In genomic region chr18:41922171-41922570, GRCh38 we compare ENCODE assay signal across 22 cellular contexts. TPM values are rescaled to one million over a fixed set of nuclear protein-coding genes. Genes with fewer than 3 reads are reported as not detected.
DNase-seq lines count a peak whose midpoint lies in the region.
"Had no signal": no experiment of that assay in that cellular context is flagged by ENCODE, and none has a peak within 500 bp of the region (broad histone marks: within the 10 kb centered on the region; RNA-seq: fewer than 3 reads in every experiment).

No MANE protein-coding gene starts in this region.

- no peaks in the 10 kb centered on the region; the same call in 1 of the 2 replicates for H3K9me2 ChIP-seq in GM23248 (ENCODE audit: insufficient read depth)

- no peak overlapping the region for H3K27ac ChIP-seq in GM23248
- H3K27ac ChIP-seq: A549; BLaER1 treated with 17β-estradiol and CSF1 and Interleukin-3, amounts not matched to agents 10 nM and 100 nM had no signal

- no peaks in the 10 kb centered on the region for H4K20me1 ChIP-seq in GM23248 (ENCODE audit: insufficient read depth)
- H4K20me1 ChIP-seq: BLaER1 treated with 17β-estradiol and CSF1 and Interleukin-3, amounts not matched to agents 10 nM and 100 nM had no signal

- H2AFZ ChIP-seq in GM23248 = peak overlapping the region; percentile 6

- no peaks in the 10 kb centered on the region for H3K36me3 ChIP-seq in GM23248 (ENCODE audit: low read depth)
- H3K36me3 ChIP-seq: BLaER1 treated with 17β-estradiol and CSF1 and Interleukin-3, amounts not matched to agents 10 nM and 100 nM had no signal

- in situ Hi-C loops in GM23248 (cut with MboI) = no loop called here

- H3K4me2 ChIP-seq in GM23248 (ENCODE audit: unreplicated experiment) = no peak overlapping the region
- H3K4me2 ChIP-seq: A549; BLaER1 treated with 17β-estradiol and CSF1 and Interleukin-3, amounts not matched to agents 10 nM and 100 nM had no signal

- H3K27me3 ChIP-seq in GM23248 (replicated peaks; ENCODE audit: insufficient read depth) = no peaks in the 10 kb centered on the region
- H3K27me3 ChIP-seq: BLaER1 treated with 17β-estradiol and CSF1 and Interleukin-3, amounts not matched to agents 10 nM and 100 nM had no signal

- H3K9me3 ChIP-seq in GM23248 (ENCODE audit: low read depth) = no peaks in the 10 kb centered on the region
- H3K9me3 ChIP-seq: A549; BLaER1 treated with 17β-estradiol and CSF1 and Interleukin-3, amounts not matched to agents 10 nM and 100 nM had no signal

- H3F3A ChIP-seq in GM23248 (ENCODE audit: insufficient read depth) = no peaks in the 10 kb centered on the region

- no peaks in the 10 kb centered on the region for H3K79me2 ChIP-seq in GM23248 (ENCODE audit: insufficient read depth)

- 76 to 81% methylated on average over 5 of the region's 5 CpGs for WGBS in GM23248 (ENCODE audit: low coverage in 1 of 2, low lambda C conversion rate in 2 of 2, missing lambda C conversion rate in 2 of 2), 2 experiments

- no peak overlapping the region for H3K9ac ChIP-seq in GM23248
- H3K9ac ChIP-seq: BLaER1 treated with 17β-estradiol and CSF1 and Interleukin-3, amounts not matched to agents 10 nM and 100 nM had no signal

- no peaks in the 10 kb centered on the region for H3K4me1 ChIP-seq in GM23248 (ENCODE audit: insufficient read depth)
- H3K4me1 ChIP-seq: A549 had no signal

- DNase-seq in GM23248 = no peak
- DNase-seq in NCI-H69 (lab: John Stamatoyannopoulos, UW) = peak; percentile 18
- DNase-seq in left kidney (ENCODE audit: low read depth, low spot score) = peak; percentile 55
- peak; percentile 6 for DNase-seq in renal cortical epithelial cell (ENCODE audit: low read depth)
- no peak for DNase-seq in NCI-H510A (lab: John Stamatoyannopoulos, UW)
- no peak for DNase-seq in activated CD4-positive, alpha-beta T cell treated with anti-CD3 and anti-CD28 coated beads, Interleukin-2, amount 50 U/mL, for 1 hour
- no peak for DNase-seq in central memory CD4-positive, alpha-beta T cell
- DNase-seq: AML-193; CD4-positive, alpha-beta T cell; HCEC 1CT; Kasumi-1; MM.1S; NCI-H1417 treated with DMSO at 0.1 percent for 48 hours; NCI-H187 treated with DMSO at 0.1 percent for 48 hours; NCI-H446 treated with DMSO at 0.1 percent for 48 hours; NCI-H526 treated with DMSO at 0.1 percent for 48 hours; SIG-M5 had no signal

- H3K4me3 ChIP-seq in GM23248 = no peak overlapping the region
- H3K4me3 ChIP-seq: A549; BLaER1 treated with 17β-estradiol and CSF1 and Interleukin-3, amounts not matched to agents 10 nM and 100 nM; GM12878; K562; SK-N-MC had no signal

RNA-seq across cellular contexts. Expression of gene PIK3C3, which starts 32.9 kb away (rescaled TPM):
- total RNA-seq in GM23248 (2014; rRNA removed; shearing (Covaris generic)) = 50.3 and 56.4 TPM in 2 replicates
- polyA plus RNA-seq in GM23248 (2016; fragmentation: Nextera tagmentation; extraction: Ambion mirVana) = 40.2 and 45.0 TPM in 2 replicates
- total RNA-seq in renal cortical epithelial cell = 62.7 and 88.2 TPM in 2 replicates

Comparison
In these comparisons a context has a peak if more than half of its experiments do, and no peak if none do; other contexts are left out.
1. DNase-seq: peak in NCI-H69 (single experiment), left kidney (single experiment) and renal cortical epithelial cell (single experiment); none in GM23248 (single experiment), NCI-H510A (single experiment), activated CD4-positive, alpha-beta T cell treated with anti-CD3 and anti-CD28 coated beads, Interleukin-2, amount 50 U/mL, for 1 hour (single experiment) and central memory CD4-positive, alpha-beta T cell (single experiment).